In the genomic region with DNA sequence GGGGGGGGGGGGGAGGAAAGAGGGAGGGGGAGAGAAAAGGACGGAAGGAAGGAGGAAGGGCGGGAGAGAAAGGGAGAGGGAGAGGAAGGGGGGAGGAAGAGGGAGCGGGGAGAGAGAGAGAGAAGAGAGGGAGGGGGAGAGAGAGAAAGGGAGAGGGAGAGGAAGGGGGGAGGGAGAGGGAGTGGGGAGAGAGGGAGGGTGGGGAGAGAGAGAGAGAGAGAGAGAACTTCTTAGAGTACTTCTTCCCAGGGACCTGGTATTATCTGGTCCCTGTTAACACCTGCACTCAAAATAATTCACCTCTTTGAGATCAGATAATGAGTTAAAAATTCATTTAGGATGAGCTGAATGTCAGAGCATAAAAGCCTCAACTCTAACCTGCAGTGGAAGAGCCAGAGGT, we compare ENCODE assay signal across 8 cellular contexts. TPM values are rescaled to one million over a fixed set of nuclear protein-coding genes. Genes with fewer than 3 reads are reported as not detected.
DNase-seq lines count a peak whose midpoint lies in the region; ATAC-seq, FAIRE-seq and TF ChIP-seq lines count a peak whose summit lies in the region.

No MANE protein-coding gene starts in this region.

- peaks cover 42% of the 10 kb centered on the region for H3K36me3 ChIP-seq in left ventricle myocardium inferior
- peaks cover 25% of the 10 kb centered on the region for H3K36me3 ChIP-seq in bronchial epithelial cell (ENCODE audit: control insufficient read depth, insufficient read depth, low read length)

- DNase-seq in left ventricle myocardium inferior (no peak), Right ventricle myocardium superior (no peak), bronchial epithelial cell (ENCODE audit: low read depth) (no peak), MV-4-11 (lab: John Stamatoyannopoulos, UW) (no peak), SKM-1 treated with dmso at 0.1 percent for 144 hours (lab: John Stamatoyannopoulos, UW; ENCODE audit: unreplicated experiment) (no peak), GM19238 (ENCODE audit: insufficient read length, low spot score) (no peak)

- intact Hi-C loops in left ventricle myocardium inferior (cut with micrococcal nuclease) (no loop called here), Right ventricle myocardium superior (cut with DNase I) (no loop called here)

- TF ChIP-seq CTCF in left ventricle myocardium inferior (IDR thresholded peaks at IDR 0.05; ENCODE audit: borderline replicate concordance) (no peak), bronchial epithelial cell (IDR thresholded peaks at IDR 0.05; ENCODE audit: insufficient read depth, low read length, severe bottlenecking) (no peak)

- no peak for ATAC-seq in Right ventricle myocardium superior (ENCODE audit: poor library complexity)
- no peak for ATAC-seq in GM19397 (IDR thresholded peaks at IDR 0.05; ENCODE audit: unreplicated experiment)

- no peak for FAIRE-seq in bronchial epithelial cell (lab: Jason Lieb, UNC)

- H3K4me1 ChIP-seq in left ventricle myocardium inferior (peaks cover 35% of the 10 kb centered on the region), mononuclear cell (ENCODE audit: insufficient read depth, low read length) (peaks cover 19% of the 10 kb centered on the region)

- no peaks in the 10 kb centered on the region for H3K9me3 ChIP-seq in left ventricle myocardium inferior (replicated peaks)
- H3K9me3 ChIP-seq in mononuclear cell (ENCODE audit: low read depth, low read length): no peaks in the 10 kb centered on the region

- peak overlapping the region; percentile 89 for H3K27ac ChIP-seq in left ventricle myocardium inferior (replicated peaks)

- H3K27me3 ChIP-seq in left ventricle myocardium inferior (ENCODE audit: low read depth) (no peaks in the 10 kb centered on the region), bronchial epithelial cell (ENCODE audit: control insufficient read depth, insufficient read depth, low read length) (no peaks in the 10 kb centered on the region), mononuclear cell (ENCODE audit: insufficient read depth, low read length) (no peaks in the 10 kb centered on the region)

- peak overlapping the region; percentile 100 for H3K4me3 ChIP-seq in left ventricle myocardium inferior
- H3K4me3 ChIP-seq in bronchial epithelial cell (ENCODE audit: low read depth, low read length): peak overlapping the region; percentile 82
- H3K4me3 ChIP-seq in mononuclear cell (ENCODE audit: low read length): peak overlapping the region; percentile 93

RNA-seq across cellular contexts. Expression of a gene that starts 1.1 kb away (rescaled TPM):
- 52.3 TPM for total RNA-seq in left ventricle myocardium inferior
- total RNA-seq in Right ventricle myocardium superior: 50.2 TPM
- 177 and 188 TPM in 2 replicates for total RNA-seq in bronchial epithelial cell
- total RNA-seq in mononuclear cell: 74.1 TPM

RNA-seq across cellular contexts. Expression of a gene that starts 27.1 kb away (rescaled TPM):
- total RNA-seq in left ventricle myocardium inferior: 0.25 TPM
- total RNA-seq in Right ventricle myocardium superior: not detected
- total RNA-seq in bronchial epithelial cell: 0.13 TPM in 1 of 2 replicates, not detected in the other
- 0.42 TPM for total RNA-seq in mononuclear cell
